15 cellular contexts compared by ENCODE assay signal in genomic region chr6:1825926-1826325, GRCh38.
"Had no signal": no experiment of that assay in that cellular context is flagged by ENCODE, and none has a peak within 500 bp of the region (broad histone marks: within the 10 kb centered on the region; RNA-seq: fewer than 3 reads in every experiment).

No MANE protein-coding gene starts in this region.

- H3K27me3 ChIP-seq: heart right ventricle, right atrium auricular region, tibial nerve had no signal

- H3K27ac ChIP-seq: epithelial cell of prostate, heart right ventricle, right atrium auricular region, tibial nerve had no signal

- DNase-seq: activated CD4-positive, alpha-beta memory T cell treated with anti-CD3 and anti-CD28 coated beads, Interleukin-2, amount 10 ng/mL, durations not matched to agents 7 days and 5 days; activated CD4-positive, alpha-beta T cell treated with anti-CD3 and anti-CD28 coated beads for 36 hours; activated naive CD4-positive, alpha-beta T cell; activated naive CD8-positive, alpha-beta T cell treated with anti-CD3 and anti-CD28 coated beads for 36 hours; activated T-cell treated with anti-CD3 and anti-CD28 coated beads, Interleukin-2, amount 50 U/mL, for 1 hour; amygdala; effector memory CD8-positive, alpha-beta T cell; heart right ventricle; kidney glomerular epithelial cell; left ventricle myocardium superior; stimulated activated CD4-positive, alpha-beta T cell treated with anti-CD3 and anti-CD28 coated beads, Interleukin-2, amount 100 ng/mL, for 24 hours; stimulated activated naive CD8-positive, alpha-beta T cell treated with anti-CD3 and anti-CD28 coated beads, Interleukin-15, Interleukin-2, amounts not matched to agents 100 U/mL and 50 U/mL, for 24 hours had no signal

- H3K36me3 ChIP-seq: heart right ventricle, right atrium auricular region had no signal

- H3K4me3 ChIP-seq: heart right ventricle, right atrium auricular region, tibial nerve had no signal
